Comparison of ENCODE assay signal across 24 cellular contexts in the genomic region with DNA sequence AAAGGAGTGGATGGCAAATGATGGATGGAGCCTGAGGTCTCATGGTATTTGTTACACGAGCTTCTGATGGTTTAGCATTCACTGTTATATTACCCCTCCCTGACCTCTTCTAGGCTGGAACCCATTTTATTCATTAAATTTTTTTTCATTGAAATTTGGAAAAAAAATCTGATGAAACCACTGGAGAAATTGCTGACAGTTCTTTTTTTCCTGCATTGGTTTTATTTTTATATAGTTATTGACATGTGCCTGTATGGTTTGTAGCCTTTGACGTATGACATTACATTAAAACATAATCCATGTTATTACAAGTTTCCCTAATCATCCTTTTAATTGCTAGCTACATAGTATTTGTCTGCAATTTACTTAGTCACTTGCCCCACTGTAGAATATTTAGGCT.
"Had no signal": no experiment of that assay in that cellular context is flagged by ENCODE, and none has a peak within 500 bp of the region (broad histone marks: within the 10 kb centered on the region; RNA-seq: fewer than 3 reads in every experiment).

No MANE protein-coding gene starts in this region.

- H3K4me3 ChIP-seq: colonic mucosa, esophagus squamous epithelium, gastrocnemius medialis, heart right ventricle, left lung, lower lobe of right lung, mucosa of descending colon had no signal

- DNase-seq: colonic mucosa; cortex of kidney; effector CD4-positive, alpha-beta T cell; effector memory CD4-positive, alpha-beta T cell; erythroblast; esophagus squamous epithelium; foreskin fibroblast; foreskin melanocyte; gastrocnemius medialis; glutamatergic neuron; head of caudate nucleus; heart right ventricle; hippocampal formation; left cardiac atrium; left lung; left ventricle myocardium superior; lower lobe of right lung; mesenchymal stem cell; mucosa of descending colon; naive B cell had no signal

- H3K27me3 ChIP-seq: colonic mucosa, esophagus squamous epithelium, gastrocnemius medialis, heart right ventricle, left lung had no signal

- FAIRE-seq: islet of Langerhans, keratinocyte had no signal

- H3K27ac ChIP-seq: colonic mucosa, epithelial cell of prostate, esophagus squamous epithelium, gastrocnemius medialis, heart right ventricle, left lung, lower lobe of right lung had no signal

- H3K36me3 ChIP-seq: colonic mucosa, esophagus squamous epithelium, gastrocnemius medialis, heart right ventricle, left lung, lower lobe of right lung had no signal

- H3K9me3 ChIP-seq: colonic mucosa, esophagus squamous epithelium, gastrocnemius medialis, heart right ventricle, left lung, lower lobe of right lung, mucosa of descending colon had no signal

- H3K4me1 ChIP-seq: colonic mucosa, esophagus squamous epithelium, gastrocnemius medialis, heart right ventricle, left lung, lower lobe of right lung had no signal

- ATAC-seq: esophagus mucosa, gastrocnemius medialis, heart right ventricle, left cardiac atrium, left lung, left ventricle myocardium superior, lower lobe of right lung, mucosa of descending colon had no signal
